Comparison of ENCODE assay signal across 37 cellular contexts in the genomic region with DNA sequence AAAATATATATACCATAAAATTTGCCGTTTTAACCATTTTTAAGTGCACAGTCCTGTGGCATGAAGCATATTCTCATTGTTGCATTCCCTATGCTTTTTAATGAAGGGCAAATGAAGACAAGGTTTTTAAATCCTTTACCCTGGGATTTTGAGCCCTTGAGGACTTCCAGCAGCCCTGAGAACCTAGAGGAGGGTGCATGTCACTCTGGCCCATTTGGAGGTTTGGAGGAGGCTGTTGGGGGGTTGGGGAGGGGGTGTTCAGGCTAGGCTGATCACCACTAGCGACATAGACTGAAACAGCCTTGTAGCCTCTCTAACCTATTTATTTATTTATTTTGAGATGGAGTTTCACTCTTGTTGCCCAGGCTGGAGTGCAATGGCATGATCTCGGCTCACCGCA.
"Had no signal": no experiment of that assay in that cellular context is flagged by ENCODE, and none has a peak within 500 bp of the region (broad histone marks: within the 10 kb centered on the region; RNA-seq: fewer than 3 reads in every experiment).

No MANE protein-coding gene starts in this region.

- ATAC-seq: activated CD8-positive, alpha-beta T cell treated with anti-CD3 and anti-CD28 coated beads for 36 hours; activated naive CD4-positive, alpha-beta T cell treated with anti-CD3 and anti-CD28 coated beads, Interleukin-2, amount 50 U/mL, for 72 hours; activated T-cell treated with anti-CD3 and anti-CD28 coated beads, Interleukin-2, amount 50 U/mL, for 4 hours; activated T-cell treated with anti-CD3 and anti-CD28 coated beads, Interleukin-2, amount 50 U/mL, for 72 hours; activated T-helper 17 cell treated with anti-CD3 and anti-CD28 coated beads, Interleukin-2, amount 50 U/mL, for 72 hours; body of pancreas had no signal

- H3K4me3 Mint-ChIP-seq: activated B cell treated with CpG ODN at 0.5 μM for 24 hours; activated CD4-positive, alpha-beta memory T cell treated with anti-CD3 and anti-CD28 coated beads for 36 hours; activated CD4-positive, alpha-beta T cell treated with anti-CD3 and anti-CD28 coated beads, Interleukin-2, amount 10 ng/mL, durations not matched to agents 24 days and 14 days; activated CD8-positive, alpha-beta T cell treated with anti-CD3 and anti-CD28 coated beads for 36 hours; activated naive CD4-positive, alpha-beta T cell treated with anti-CD3 and anti-CD28 coated beads for 36 hours; activated naive CD8-positive, alpha-beta T cell treated with anti-CD3 and anti-CD28 coated beads for 36 hours; activated T-cell treated with anti-CD3 and anti-CD28 coated beads, Interleukin-2, amount 50 U/mL, for 4 hours; activated T-cell treated with anti-CD3 and anti-CD28 coated beads, Interleukin-2, amount 50 U/mL, for 72 hours; activated T-helper 1 cell treated with anti-CD3 and anti-CD28 coated beads, Interleukin-12 subunit alpha, Interleukin-12 subunit beta, Interleukin-2, Interleukin-4 antibody, amounts not matched to agents 30 ng/mL and 10 ng/mL and 1 ng/mL, durations not matched to agents 14 hours and 24 hours and 36 hours; activated T-helper 17 cell treated with anti-CD3 and anti-CD28 coated beads, Interleukin-2, amount 50 U/mL, for 72 hours; central memory CD8-positive, alpha-beta T cell; T-helper 1 cell treated with Interleukin-12 subunit alpha and Interleukin-12 subunit beta and Interleukin-4 antibody, amounts not matched to agents 30 μg/mL and 1 μg/mL, for 36 hours; T-helper 2 cell treated with Interferon-gamma antibody and Interleukin-4, amounts not matched to agents 5 μg/mL and 100 μg/mL, for 36 hours had no signal

- H3K9me3 Mint-ChIP-seq: activated B cell treated with CpG ODN at 0.5 μM for 24 hours; activated CD4-positive, alpha-beta memory T cell treated with anti-CD3 and anti-CD28 coated beads for 36 hours; activated CD4-positive, alpha-beta T cell treated with anti-CD3 and anti-CD28 coated beads, Interleukin-2, amount 10 ng/mL, durations not matched to agents 24 days and 14 days; activated CD8-positive, alpha-beta T cell treated with anti-CD3 and anti-CD28 coated beads for 36 hours; activated naive CD4-positive, alpha-beta T cell treated with anti-CD3 and anti-CD28 coated beads for 36 hours; activated naive CD4-positive, alpha-beta T cell treated with anti-CD3 and anti-CD28 coated beads, Interleukin-2, amount 50 U/mL, for 72 hours; activated naive CD8-positive, alpha-beta T cell treated with anti-CD3 and anti-CD28 coated beads for 36 hours; activated T-cell treated with anti-CD3 and anti-CD28 coated beads, Interleukin-2, amount 50 U/mL, for 4 hours; activated T-cell treated with anti-CD3 and anti-CD28 coated beads, Interleukin-2, amount 50 U/mL, for 72 hours; activated T-helper 1 cell treated with anti-CD3 and anti-CD28 coated beads, Interleukin-12 subunit alpha, Interleukin-12 subunit beta, Interleukin-2, Interleukin-4 antibody, amounts not matched to agents 30 ng/mL and 10 ng/mL and 1 ng/mL, durations not matched to agents 14 hours and 24 hours and 36 hours; activated T-helper 17 cell treated with anti-CD3 and anti-CD28 coated beads, Interleukin-2, amount 50 U/mL, for 72 hours; central memory CD8-positive, alpha-beta T cell; T-helper 1 cell treated with Interleukin-12 subunit alpha and Interleukin-12 subunit beta and Interleukin-4 antibody, amounts not matched to agents 30 μg/mL and 1 μg/mL, for 36 hours; T-helper 2 cell treated with Interferon-gamma antibody and Interleukin-4, amounts not matched to agents 5 μg/mL and 100 μg/mL, for 36 hours had no signal

- H3K27ac ChIP-seq: body of pancreas, brain microvascular endothelial cell, breast epithelium, VCaP had no signal

- H3K27me3 Mint-ChIP-seq: activated B cell treated with CpG ODN at 0.5 μM for 24 hours; activated CD4-positive, alpha-beta memory T cell treated with anti-CD3 and anti-CD28 coated beads for 36 hours; activated CD8-positive, alpha-beta T cell treated with anti-CD3 and anti-CD28 coated beads for 36 hours; activated naive CD8-positive, alpha-beta T cell treated with anti-CD3 and anti-CD28 coated beads for 36 hours; activated T-helper 17 cell treated with anti-CD3 and anti-CD28 coated beads, Interleukin-2, amount 50 U/mL, for 72 hours; central memory CD8-positive, alpha-beta T cell had no signal

- DNase-seq: activated B cell treated with CpG ODN at 0.5 μM for 24 hours; activated CD4-positive, alpha-beta memory T cell treated with anti-CD3 and anti-CD28 coated beads for 36 hours; activated CD4-positive, alpha-beta T cell treated with anti-CD3 and anti-CD28 coated beads for 4 hours; activated CD4-positive, alpha-beta T cell treated with anti-CD3 and anti-CD28 coated beads, Interleukin-2, amount 10 ng/mL, durations not matched to agents 24 days and 14 days; activated CD4-positive, alpha-beta T cell treated with anti-CD3 and anti-CD28 coated beads, Interleukin-2, amount 50 U/mL, for 1 hour; activated CD4-positive, alpha-beta T cell treated with anti-CD3 and anti-CD28 coated beads, Interleukin-2, amount 50 U/mL, for 4 hours; activated CD4-positive, CD25-positive, alpha-beta regulatory T cell treated with anti-CD3 and anti-CD28 coated beads, Interleukin-2, amount 50 U/mL, for 72 hours; activated CD8-positive, alpha-beta memory T cell treated with anti-CD3 and anti-CD28 coated beads, Interleukin-2, amount 50 U/mL, for 4 hours; activated CD8-positive, alpha-beta T cell treated with anti-CD3 and anti-CD28 coated beads for 36 hours; activated effector memory CD4-positive, alpha-beta T cell treated with anti-CD3 and anti-CD28 coated beads, Interleukin-2, amount 50 U/mL, for 16 hours; activated gamma-delta T cell treated with Interleukin-2 at 50 U/mL for 16 hours; activated naive CD4-positive, alpha-beta T cell; activated naive CD4-positive, alpha-beta T cell treated with anti-CD3 and anti-CD28 coated beads for 36 hours; activated naive CD4-positive, alpha-beta T cell treated with anti-CD3 and anti-CD28 coated beads, Interleukin-2, amount 50 U/mL, for 16 hours; activated naive CD8-positive, alpha-beta T cell treated with anti-CD3 and anti-CD28 coated beads for 36 hours; activated T-cell treated with anti-CD3 and anti-CD28 coated beads for 4 hours; activated T-cell treated with anti-CD3 and anti-CD28 coated beads, Interleukin-2, amount 50 U/mL, for 1 hour; activated T-cell treated with anti-CD3 and anti-CD28 coated beads, Interleukin-2, amount 50 U/mL, for 4 hours; activated T-cell treated with anti-CD3 and anti-CD28 coated beads, Interleukin-2, amount 50 U/mL, for 72 hours; adrenal gland; amniotic stem cell; aorta; body of pancreas; brain microvascular endothelial cell; caudate nucleus; cerebellar nuclear complex; T-helper 1 cell; T-helper 2 cell; T-helper 9 cell had no signal

- H3K36me3 Mint-ChIP-seq: activated CD4-positive, alpha-beta memory T cell treated with anti-CD3 and anti-CD28 coated beads for 36 hours; activated naive CD4-positive, alpha-beta T cell treated with anti-CD3 and anti-CD28 coated beads, Interleukin-2, amount 50 U/mL, for 72 hours; activated naive CD8-positive, alpha-beta T cell treated with anti-CD3 and anti-CD28 coated beads for 36 hours had no signal

- H3K27ac Mint-ChIP-seq: activated B cell treated with CpG ODN at 0.5 μM for 24 hours; activated CD4-positive, alpha-beta memory T cell treated with anti-CD3 and anti-CD28 coated beads for 36 hours; activated CD4-positive, alpha-beta T cell treated with anti-CD3 and anti-CD28 coated beads, Interleukin-2, amount 10 ng/mL, durations not matched to agents 24 days and 14 days; activated CD8-positive, alpha-beta T cell treated with anti-CD3 and anti-CD28 coated beads for 36 hours; activated naive CD4-positive, alpha-beta T cell treated with anti-CD3 and anti-CD28 coated beads for 36 hours; activated naive CD4-positive, alpha-beta T cell treated with anti-CD3 and anti-CD28 coated beads, Interleukin-2, amount 50 U/mL, for 72 hours; activated naive CD8-positive, alpha-beta T cell treated with anti-CD3 and anti-CD28 coated beads for 36 hours; activated T-cell treated with anti-CD3 and anti-CD28 coated beads, Interleukin-2, amount 50 U/mL, for 72 hours; activated T-helper 1 cell treated with anti-CD3 and anti-CD28 coated beads, Interleukin-12 subunit alpha, Interleukin-12 subunit beta, Interleukin-2, Interleukin-4 antibody, amounts not matched to agents 30 ng/mL and 10 ng/mL and 1 ng/mL, durations not matched to agents 14 hours and 24 hours and 36 hours; activated T-helper 17 cell treated with anti-CD3 and anti-CD28 coated beads, Interleukin-2, amount 50 U/mL, for 72 hours; T-helper 1 cell treated with Interleukin-12 subunit alpha and Interleukin-12 subunit beta and Interleukin-4 antibody, amounts not matched to agents 30 μg/mL and 1 μg/mL, for 36 hours; T-helper 2 cell treated with Interferon-gamma antibody and Interleukin-4, amounts not matched to agents 5 μg/mL and 100 μg/mL, for 36 hours had no signal

- H3K4me3 ChIP-seq: adrenal gland, body of pancreas, breast epithelium had no signal

- H3K36me3 ChIP-seq: adrenal gland, brain microvascular endothelial cell, breast epithelium had no signal

- H3K4me1 Mint-ChIP-seq: activated B cell treated with CpG ODN at 0.5 μM for 24 hours; activated CD4-positive, alpha-beta T cell treated with anti-CD3 and anti-CD28 coated beads, Interleukin-2, amount 10 ng/mL, durations not matched to agents 24 days and 14 days; activated naive CD8-positive, alpha-beta T cell treated with anti-CD3 and anti-CD28 coated beads for 36 hours; activated T-helper 17 cell treated with anti-CD3 and anti-CD28 coated beads, Interleukin-2, amount 50 U/mL, for 72 hours; central memory CD8-positive, alpha-beta T cell had no signal

- H3K9me3 ChIP-seq: adrenal gland, body of pancreas, breast epithelium had no signal

- H3K27me3 ChIP-seq: adrenal gland, body of pancreas, brain microvascular endothelial cell, breast epithelium had no signal

- H3K4me1 ChIP-seq: adrenal gland, body of pancreas, breast epithelium had no signal
